8 cellular contexts compared by ENCODE assay signal in the genomic region with DNA sequence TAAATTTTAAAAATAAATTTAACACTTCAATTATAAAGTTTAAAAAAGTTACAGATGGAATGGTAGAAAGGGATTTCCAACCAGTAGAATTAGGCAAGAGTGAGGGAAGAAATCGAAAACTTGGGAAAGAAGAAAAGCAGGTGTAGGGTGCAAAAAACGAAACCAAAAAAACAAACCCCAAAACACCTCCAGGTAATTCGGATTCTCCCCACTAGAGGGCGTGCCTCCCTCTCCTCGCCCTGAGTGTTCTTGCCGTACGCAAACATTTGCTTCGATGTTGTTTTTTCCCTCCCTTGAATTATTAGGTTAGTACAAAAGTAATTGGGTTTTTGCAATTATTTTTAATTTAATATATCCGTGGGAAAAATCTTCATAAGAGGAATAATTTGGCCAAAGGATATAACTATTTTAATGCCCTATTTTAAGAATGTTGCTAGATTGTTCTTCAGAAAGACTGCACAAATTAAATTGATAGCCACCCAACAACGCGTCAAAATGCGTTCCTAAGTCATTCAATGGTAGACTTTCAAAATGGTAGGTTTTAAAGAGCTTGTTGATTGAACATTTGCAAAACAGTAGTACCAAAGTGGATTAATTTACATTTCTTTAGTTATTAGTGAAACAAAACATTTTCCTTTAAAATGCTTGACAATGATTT.
DNase-seq lines count a peak whose midpoint lies in the region; ATAC-seq and TF ChIP-seq lines count a peak whose summit lies in the region.

No MANE protein-coding gene starts in this region.

- ATAC-seq in GM21423 (IDR thresholded peaks at IDR 0.05; ENCODE audit: unreplicated experiment), result no peak

- H2AFZ ChIP-seq in parathyroid adenoma, result peak overlapping the region; percentile 76

- peak overlapping the region in 3 of 7 donors; percentile 1 to 89 (median 22) for H3K27ac Mint-ChIP-seq in CD4-positive, alpha-beta memory T cell

- no peaks in the 10 kb centered on the region for H3K79me2 ChIP-seq in parathyroid adenoma

- CTCF ChIA-PET in CD4-positive, alpha-beta memory T cell (lab: Charles Lee; ENCODE audit: partially characterized antibody), result interaction anchor here (0.9 to 7.6 kb wide), 20 partner anchors 8 to 296 kb away, joined by 3 to 137 read pairs (median 4); partner anchors contain the start of gene BLOC1S6

- intact Hi-C loops in CD4-positive, alpha-beta memory T cell (cut with micrococcal nuclease), result loop anchor here (1.0 to 2.0 kb wide), 5 partner anchors 64 to 259 kb away; partner anchors contain the start of genes BLOC1S6 and SLC30A4

- H3K4me1 Mint-ChIP-seq in CD4-positive, alpha-beta memory T cell, result peaks cover 34 to 48% (median 38%) of the 10 kb centered on the region in 4 donors

- no peaks in the 10 kb centered on the region for H3K27me3 Mint-ChIP-seq in CD4-positive, alpha-beta memory T cell

- H3K4me3 Mint-ChIP-seq in CD4-positive, alpha-beta memory T cell, result peak overlapping the region; percentile 48 to 94 (median 65)

- H3K4me1 ChIP-seq in CD4-positive, alpha-beta memory T cell (ENCODE audit: insufficient read depth, low read length), result peaks cover 47% of the 10 kb centered on the region
- H3K4me1 ChIP-seq in HUES64 (ENCODE audit: insufficient read depth, low read length) (peaks cover 3% of the 10 kb centered on the region; the same call in 1 of the 2 replicates), parathyroid adenoma (no peaks in the 10 kb centered on the region), thymus (ENCODE audit: control insufficient read depth, insufficient read depth, low read length) (peaks cover 7% of the 10 kb centered on the region)

- WGBS in HUES64, result 2% methylated on average over 8 of the region's 12 CpGs
- 9% methylated on average over 12 of the region's 12 CpGs for WGBS in thymus

- peak overlapping the region; percentile 77 for H3K4me2 ChIP-seq in parathyroid adenoma (ENCODE audit: low read length)

- no peak overlapping the region for H3K4me3 ChIP-seq in CD4-positive, alpha-beta memory T cell (ENCODE audit: low read length in 2 of 2)
- 0 out of 2 replicates have a peak overlapping the region, but pooled peaks have one; percentile 16 for H3K4me3 ChIP-seq in HUES64 (ENCODE audit: low read length)
- peak overlapping the region; percentile 60 for H3K4me3 ChIP-seq in parathyroid adenoma (ENCODE audit: low read depth, low read length)
- peak overlapping the region; percentile 58 for H3K4me3 ChIP-seq in thymus (ENCODE audit: low read length)

- H3K9ac ChIP-seq in HUES64 (ENCODE audit: low read depth, low read length) (no peak overlapping the region), parathyroid adenoma (no peak overlapping the region)

- peak; percentile 75 for TF ChIP-seq CTCF in parathyroid adenoma (IDR thresholded peaks at IDR 0.05)

- no peaks in the 10 kb centered on the region for H3K27me3 ChIP-seq in CD4-positive, alpha-beta memory T cell (ENCODE audit: insufficient read depth, low read length)
- H3K27me3 ChIP-seq in HUES64 (ENCODE audit: insufficient read depth, low read length) (peaks cover 37% of the 10 kb centered on the region), parathyroid adenoma (ENCODE audit: control insufficient read depth, insufficient read depth, low read length) (no peaks in the 10 kb centered on the region), thymus (ENCODE audit: control insufficient read depth, insufficient read depth) (no peaks in the 10 kb centered on the region)

- no peaks in the 10 kb centered on the region for H3K36me3 ChIP-seq in CD4-positive, alpha-beta memory T cell (ENCODE audit: insufficient read depth, low read length)
- H3K36me3 ChIP-seq in HUES64 (ENCODE audit: insufficient read depth, low read length) (no peaks in the 10 kb centered on the region), parathyroid adenoma (ENCODE audit: control insufficient read depth, insufficient read depth, low read length) (no peaks in the 10 kb centered on the region), thymus (ENCODE audit: control insufficient read depth, insufficient read depth) (no peaks in the 10 kb centered on the region)

- no peak overlapping the region for H3K27ac ChIP-seq in CD4-positive, alpha-beta memory T cell (ENCODE audit: low read depth, low read length)
- H3K27ac ChIP-seq in HUES64 (ENCODE audit: low read depth, low read length) (no peak overlapping the region), parathyroid adenoma (no peak overlapping the region), thymus (ENCODE audit: low read depth) (no peak overlapping the region)

- POLR2A ChIA-PET in CD4-positive, alpha-beta memory T cell (lab: Charles Lee; ENCODE audit: partially characterized antibody), result interaction anchor here (0.7 to 1.8 kb wide), 4 partner anchors 128 to 178 kb away, joined by 3 to 6 read pairs (median 3); partner anchors contain the start of gene BLOC1S6

- peaks cover 0 to 3% (median 0%) of the 10 kb centered on the region in 8 donors for H3K9me3 Mint-ChIP-seq in CD4-positive, alpha-beta memory T cell

- DNase-seq in CD4-positive, alpha-beta memory T cell, result peak; percentile 72 to 83 (median 78)
- DNase-seq in RPMI7951 (ENCODE audit: low read depth) (peak; percentile 55), glomerular visceral epithelial cell (ENCODE audit: extremely low spot score) (peak; percentile 66)
- peak; percentile 74 for DNase-seq in activated gamma-delta T cell treated with anti-CD3 and anti-CD28 coated beads, Interleukin-2, amount 50 U/mL, for 16 hours (ENCODE audit: low read depth)

- H3K36me3 Mint-ChIP-seq in CD4-positive, alpha-beta memory T cell, result peaks cover 0 to 3% of the 10 kb centered on the region in 2 donors

- H3K9me3 ChIP-seq in CD4-positive, alpha-beta memory T cell (ENCODE audit: control insufficient read depth in 1 of 2, low read length in 2 of 2), result no peaks in the 10 kb centered on the region
- H3K9me3 ChIP-seq in HUES64 (ENCODE audit: insufficient read depth, low read depth, low read length) (no peaks in the 10 kb centered on the region), parathyroid adenoma (ENCODE audit: control insufficient read depth, low read length) (no peaks in the 10 kb centered on the region), thymus (ENCODE audit: control insufficient read depth) (no peaks in the 10 kb centered on the region)

Comparison
In these comparisons a context has a peak if more than half of its experiments do, and no peak if none do; other contexts are left out.
1. H3K4me3 ChIP-seq: peak in HUES64 (single experiment), parathyroid adenoma (single experiment) and thymus (single experiment); none in CD4-positive, alpha-beta memory T cell (0 of 2).
2. Peak in every context shown above with its lines, with median percentiles within 50 percentile points of each other: DNase-seq.